In the genomic region with DNA sequence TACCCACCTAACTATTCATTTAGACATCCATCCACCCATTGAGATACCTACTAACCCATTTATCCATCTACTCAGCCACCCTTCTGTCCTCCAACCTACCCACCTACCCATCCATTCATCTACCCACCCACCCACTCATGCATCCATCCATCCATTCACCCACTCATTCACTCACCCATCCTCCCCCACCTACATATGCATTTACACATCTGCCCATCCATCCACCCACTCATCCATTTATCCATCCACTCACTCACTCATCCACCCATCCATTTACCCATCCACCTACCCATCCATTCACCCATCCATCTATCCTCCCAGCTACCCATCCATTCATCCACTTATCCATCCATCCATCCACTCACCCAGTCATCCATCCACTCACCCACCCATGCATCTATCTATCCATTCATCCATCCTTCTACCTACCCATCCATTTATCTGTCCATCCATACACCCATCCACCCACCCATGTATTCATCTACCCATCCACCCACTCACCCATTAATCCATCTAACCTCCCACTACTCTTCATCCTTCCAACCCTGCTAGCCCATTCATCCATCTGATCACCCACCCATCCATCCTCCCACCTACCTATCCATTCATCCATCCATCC, we compare ENCODE assay signal across 20 cellular contexts.
DNase-seq lines count a peak whose midpoint lies in the region; ATAC-seq, FAIRE-seq and TF ChIP-seq lines count a peak whose summit lies in the region.
"Had no signal": no experiment of that assay in that cellular context is flagged by ENCODE, and none has a peak within 500 bp of the region (broad histone marks: within the 10 kb centered on the region; RNA-seq: fewer than 3 reads in every experiment).

No MANE protein-coding gene starts in this region.

- ATAC-seq in HG02798 (IDR thresholded peaks at IDR 0.05; ENCODE audit: poor library complexity, unreplicated experiment) (no peak), aorta (ENCODE audit: low FRiP score) (no peak)
- ATAC-seq: A549; CD8-positive, alpha-beta T cell had no signal

- H3K27ac ChIP-seq in HEK293 (ENCODE audit: extremely low read depth, low read depth, low read length) = no peak overlapping the region
- no peak overlapping the region for H3K27ac ChIP-seq in H1 (ENCODE audit: low read depth, low read length)
- H3K27ac ChIP-seq in aorta (ENCODE audit: low read depth in 1 of 2, low read length in 2 of 2) = no peak overlapping the region
- H3K27ac ChIP-seq: 22Rv1; A549; BLaER1 treated with 17β-estradiol and CSF1 and Interleukin-3, amounts not matched to agents 10 nM and 100 nM; C4-2B had no signal

- H4K91ac ChIP-seq in H1 (replicated peaks; ENCODE audit: insufficient read length, low read length) = no peak overlapping the region

- H3K79me1 ChIP-seq in H1 (ENCODE audit: low read depth, low read length) = no peaks in the 10 kb centered on the region; the same call in 1 of the 2 replicates

- H4K8ac ChIP-seq in H1 (ENCODE audit: extremely low read depth, insufficient read depth, low read length) = no peak overlapping the region

- no peak overlapping the region for H3K4me3 ChIP-seq in HEK293 (ENCODE audit: low read depth, low read length)
- no peak overlapping the region for H3K4me3 ChIP-seq in H1 (ENCODE audit: extremely low read depth in 1 of 4, insufficient read depth in 2 of 4, low read depth in 3 of 4, low read length in 4 of 4)
- no peak overlapping the region for H3K4me3 ChIP-seq in aorta (ENCODE audit: low read length in 2 of 2)
- H3K4me3 ChIP-seq: A549; BLaER1 treated with 17β-estradiol and CSF1 and Interleukin-3, amounts not matched to agents 10 nM and 100 nM had no signal

- H3K4me2 ChIP-seq in H1 (ENCODE audit: insufficient read depth in 1 of 2, low read depth in 2 of 2, low read length in 2 of 2) = no peak overlapping the region
- H3K4me2 ChIP-seq: A549; BLaER1 treated with 17β-estradiol and CSF1 and Interleukin-3, amounts not matched to agents 10 nM and 100 nM had no signal

- TF ChIP-seq EP300 in H1 (IDR thresholded peaks at IDR 0.05; ENCODE audit: borderline replicate concordance in 1 of 2, low read depth in 2 of 2, low read length in 2 of 2) = no peak

- H2BK20ac ChIP-seq in H1 (ENCODE audit: low read length) = no peak overlapping the region

- no peak overlapping the region for H2BK15ac ChIP-seq in H1 (ENCODE audit: low read length)

- no peak overlapping the region for H3K23ac ChIP-seq in H1 (ENCODE audit: insufficient read length)

- TF ChIP-seq RAD21 in H1 (IDR thresholded peaks at IDR 0.05 in 1 of 2, conservative IDR thresholded peaks at IDR 0.05 in 1 of 2; ENCODE audit: low read depth in 2 of 2, low read length in 2 of 2) = no peak

- H2AK5ac ChIP-seq in H1 (ENCODE audit: low read depth, low read length) = no peak overlapping the region

- no peaks in the 10 kb centered on the region for H3K4me1 ChIP-seq in HEK293 (ENCODE audit: control insufficient read depth, insufficient read depth, low read length)
- peaks cover 0 to 2% (median under 1%) of the 10 kb centered on the region in 4 experiments; a peak in 3 of 7 replicates for H3K4me1 ChIP-seq in H1 (replicated peaks in 1 of 4; ENCODE audit: control insufficient read depth in 3 of 4, insufficient read depth in 4 of 4, low read length in 3 of 4)
- no peaks in the 10 kb centered on the region for H3K4me1 ChIP-seq in aorta (ENCODE audit: control insufficient read depth in 1 of 2, insufficient read depth in 2 of 2, low read length in 2 of 2)
- H3K4me1 ChIP-seq: A549; BLaER1 treated with 17β-estradiol and CSF1 and Interleukin-3, amounts not matched to agents 10 nM and 100 nM had no signal

- H3K27me3 ChIP-seq in H1 (replicated peaks in 1 of 4; ENCODE audit: control insufficient read depth in 3 of 4, extremely low read depth in 1 of 4, insufficient read depth in 3 of 4, low read length in 3 of 4) (no peaks in the 10 kb centered on the region), aorta (ENCODE audit: control insufficient read depth in 1 of 2, insufficient read depth in 2 of 2, low read length in 1 of 2) (no peaks in the 10 kb centered on the region)
- H3K27me3 ChIP-seq: BLaER1 treated with 17β-estradiol and CSF1 and Interleukin-3, amounts not matched to agents 10 nM and 100 nM had no signal

- H2BK120ac ChIP-seq in H1 (replicated peaks; ENCODE audit: low read depth, low read length) = no peak overlapping the region

- no peak overlapping the region for H3K4ac ChIP-seq in H1 (replicated peaks; ENCODE audit: insufficient read length, low read depth, low read length)

- no peaks in the 10 kb centered on the region for H3K36me3 ChIP-seq in HEK293 (ENCODE audit: control insufficient read depth in 2 of 2, insufficient read depth in 1 of 2, low read length in 2 of 2)
- no peaks in the 10 kb centered on the region for H3K36me3 ChIP-seq in H1 (ENCODE audit: control insufficient read depth in 2 of 4, insufficient read depth in 4 of 4, low read length in 3 of 4)
- H3K36me3 ChIP-seq in aorta (ENCODE audit: control insufficient read depth in 1 of 2, insufficient read depth in 2 of 2, low read length in 1 of 2) = no peaks in the 10 kb centered on the region
- H3K36me3 ChIP-seq: BLaER1 treated with 17β-estradiol and CSF1 and Interleukin-3, amounts not matched to agents 10 nM and 100 nM had no signal

- intact Hi-C loops in aorta (cut with DNase I) = no loop called here

- no peak overlapping the region for H3K14ac ChIP-seq in H1 (ENCODE audit: insufficient read length)

- H4K20me1 ChIP-seq in H1 (replicated peaks in 1 of 2; ENCODE audit: control insufficient read depth in 1 of 2, insufficient read depth in 2 of 2, low read length in 2 of 2) = peaks cover 0 to 6% of the 10 kb centered on the region in 2 experiments
- H4K20me1 ChIP-seq: BLaER1 treated with 17β-estradiol and CSF1 and Interleukin-3, amounts not matched to agents 10 nM and 100 nM had no signal

- H3K18ac ChIP-seq in H1 (ENCODE audit: extremely low read depth, low read length) = no peak overlapping the region

- no peak for FAIRE-seq in H1 (lab: Jason Lieb, UNC)
- FAIRE-seq in urothelium cell line (lab: Jason Lieb, UNC) = peak; percentile 93
- FAIRE-seq: A549, D721Med, G401.6, GM12891, GM19239 had no signal

- peaks cover 10% of the 10 kb centered on the region; the same call in 1 of the 2 replicates for H3K23me2 ChIP-seq in H1 (ENCODE audit: low read depth, low read length)

- no peak overlapping the region for H2BK5ac ChIP-seq in H1 (ENCODE audit: low read depth, low read length)

- TF ChIP-seq POLR2A in H1 (IDR thresholded peaks at IDR 0.05; ENCODE audit: control extremely low read depth in 1 of 2, low read depth in 2 of 2, low read length in 2 of 2) = no peak

- no peaks in the 10 kb centered on the region for H3K9me3 ChIP-seq in HEK293 (ENCODE audit: control insufficient read depth, insufficient read depth, low read depth, low read length)
- H3K9me3 ChIP-seq in H1 (ENCODE audit: insufficient read depth in 2 of 2, low read depth in 1 of 2, low read length in 1 of 2) = no peaks in the 10 kb centered on the region
- no peaks in the 10 kb centered on the region for H3K9me3 ChIP-seq in aorta (ENCODE audit: control insufficient read depth, low read length)
- H3K9me3 ChIP-seq: Caco-2 had no signal

- no peak overlapping the region for H2BK12ac ChIP-seq in H1 (ENCODE audit: low read depth, low read length)

- H2AFZ ChIP-seq in H1 (ENCODE audit: low read length) = no peak overlapping the region

- POLR2A ChIA-PET in HEK293 (lab: Yijun Ruan, JAX) (no interaction called here), H1 (lab: Charles Lee; ENCODE audit: partially characterized antibody) (no interaction called here)

- no peak overlapping the region for H4K5ac ChIP-seq in H1 (ENCODE audit: insufficient read length, low read depth, low read length)

- H3K56ac ChIP-seq in H1 (replicated peaks; ENCODE audit: insufficient read length, low read depth, low read length) = peak overlapping the region; percentile 44

- no peak for TF ChIP-seq CTCF in HEK293 (tag by site-specific recombination; IDR thresholded peaks at IDR 0.05)
- TF ChIP-seq CTCF in H1 (IDR thresholded peaks at IDR 0.05; ENCODE audit: control extremely low read depth in 1 of 3, insufficient read depth in 1 of 3, low read depth in 1 of 3, low read length in 3 of 3) = no peak

- no peaks in the 10 kb centered on the region for H3K79me2 ChIP-seq in H1 (ENCODE audit: control insufficient read depth in 1 of 2, insufficient read depth in 2 of 2, low read length in 2 of 2)

- DNase-seq in H1 (ENCODE audit: low read depth in 1 of 2, low spot score in 2 of 2) (no peak), urothelium cell line (ENCODE audit: low spot score) (no peak), aorta (no peak)
- DNase-seq: AML-193; Caco-2; Calu3; CD4-positive, alpha-beta T cell; CD8-positive, alpha-beta T cell; DMS79 treated with DMSO at 0.1 percent for 48 hours; GF-D8 had no signal

- no peak overlapping the region for H3K9ac ChIP-seq in H1 (replicated peaks in 1 of 4; ENCODE audit: extremely low read depth in 1 of 4, low read depth in 3 of 4, low read length in 3 of 4)
- H3K9ac ChIP-seq: BLaER1 treated with 17β-estradiol and CSF1 and Interleukin-3, amounts not matched to agents 10 nM and 100 nM had no signal

- CTCF ChIA-PET in HEK293 (lab: Yijun Ruan, JAX) (no interaction called here), H1 (lab: Charles Lee; ENCODE audit: partially characterized antibody) (interaction anchor here (1.2 to 1.5 kb wide), 2 partner anchors 21 to 167 kb away, joined by 3 to 4 read pairs; no protein-coding TSS in a partner anchor)

TF ChIP-seq in HEK293, 187 proteins besides CTCF, POLR2A, EP300 and RAD21 (continues in another document):
- TF ChIP-seq ZNF561 (tag by site-specific recombination; IDR thresholded peaks at IDR 0.05; ENCODE audit: borderline replicate concordance) = no peak
- peak; percentile 97 for TF ChIP-seq EGR2 (tag by site-specific recombination; IDR thresholded peaks at IDR 0.05; ENCODE audit: low read depth)
- peak; percentile 58 for TF ChIP-seq ZBTB17 (tag by site-specific recombination; IDR thresholded peaks at IDR 0.05)
- TF ChIP-seq ZNF16 (tag by site-specific recombination; IDR thresholded peaks at IDR 0.05; ENCODE audit: low read depth) = no peak
- no peak for TF ChIP-seq ZNF768 (tag by site-specific recombination; IDR thresholded peaks at IDR 0.05)

TF ChIP-seq in H1, 55 proteins besides CTCF, POLR2A, EP300 and RAD21:
- TF ChIP-seq MAFK (IDR thresholded peaks at IDR 0.05; ENCODE audit: low read depth, low read length) (no peak), SIRT6 (IDR thresholded peaks at IDR 0.05; ENCODE audit: low read length) (no peak), RNF2 (IDR thresholded peaks at IDR 0.05; ENCODE audit: borderline replicate concordance, low read depth, low read length, missing control alignments, poor library complexity, severe bottlenecking) (no peak), ASH2L (IDR thresholded peaks at IDR 0.05; ENCODE audit: low read length) (no peak), KDM4A (IDR thresholded peaks at IDR 0.05; ENCODE audit: low read depth, low read length, severe bottlenecking) (no peak), CHD2 (IDR thresholded peaks at IDR 0.05; ENCODE audit: low read length) (no peak), SP2 (IDR thresholded peaks at IDR 0.05; ENCODE audit: low read length) (no peak), SIX5 (IDR thresholded peaks at IDR 0.05; ENCODE audit: low read depth, low read length) (no peak), RBBP5 (IDR thresholded peaks at IDR 0.05; ENCODE audit: borderline replicate concordance, low read depth, low read length) (no peak)
